Comparison of ENCODE assay signal across 14 cellular contexts in the genomic region with DNA sequence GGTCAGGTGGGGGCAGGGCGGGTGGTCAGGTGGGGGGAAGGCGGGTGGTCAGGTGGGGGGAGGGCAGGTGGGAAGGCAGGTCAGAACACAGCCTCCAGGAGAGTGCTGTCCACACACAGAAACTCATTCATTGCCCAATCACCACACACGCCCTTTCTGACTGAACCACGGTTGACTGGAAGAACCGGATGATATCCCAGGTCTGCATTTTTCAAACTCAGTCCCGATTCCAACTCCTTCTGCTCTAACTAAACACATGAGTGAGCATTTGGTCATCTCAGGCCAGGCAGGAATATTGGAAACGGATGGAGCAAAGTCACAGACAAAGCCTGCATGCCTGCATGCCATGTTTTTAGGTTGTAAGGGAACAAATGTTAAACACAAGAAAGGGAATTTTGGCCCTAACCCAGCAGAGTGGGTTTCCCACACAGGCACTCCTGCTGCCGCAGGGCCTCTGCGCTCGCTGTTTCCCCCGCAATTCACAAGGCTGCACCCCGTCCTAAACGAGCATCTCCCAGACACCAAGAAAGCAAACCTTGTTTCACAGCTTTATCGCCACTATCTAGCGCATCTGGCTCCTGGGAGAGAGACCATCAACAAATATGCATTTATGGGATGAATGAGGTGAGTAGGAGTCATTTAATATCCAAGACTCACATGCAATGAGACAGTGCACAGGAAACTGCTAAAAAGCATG.
DNase-seq lines count a peak whose midpoint lies in the region; ATAC-seq and TF ChIP-seq lines count a peak whose summit lies in the region.
"Had no signal": no experiment of that assay in that cellular context is flagged by ENCODE, and none has a peak within 500 bp of the region (broad histone marks: within the 10 kb centered on the region; RNA-seq: fewer than 3 reads in every experiment).

No MANE protein-coding gene starts in this region.

- peaks cover 9% of the 10 kb centered on the region for H3K27me3 Mint-ChIP-seq in activated CD4-positive, alpha-beta memory T cell treated with anti-CD3 and anti-CD28 coated beads, Interleukin-2, amount 10 ng/mL, durations not matched to agents 7 days and 5 days

- no peaks in the 10 kb centered on the region for H3F3A ChIP-seq in PC-3 (ENCODE audit: low read length, unreplicated experiment)

- no peak overlapping the region for H3K9ac ChIP-seq in PC-3 (ENCODE audit: low read length)

- ATAC-seq in PC-3, result peak; percentile 37; the same call in 1 of the 2 replicates

- no peak for TF ChIP-seq POLR2A in erythroblast (IDR thresholded peaks at IDR 0.05; ENCODE audit: low read length)

- intact Hi-C loops in PC-3 (cut with micrococcal nuclease), result no loop called here

- H3K27ac Mint-ChIP-seq in activated CD4-positive, alpha-beta memory T cell treated with anti-CD3 and anti-CD28 coated beads, Interleukin-2, amount 10 ng/mL, durations not matched to agents 7 days and 5 days, result no peak overlapping the region
- H3K27ac Mint-ChIP-seq: activated naive CD4-positive, alpha-beta T cell treated with anti-CD3 and anti-CD28 coated beads, Interleukin-2, amount 10 ng/mL, durations not matched to agents 7 days and 5 days had no signal

- no peak for TF ChIP-seq CTCF in PC-3 (conservative IDR thresholded peaks at IDR 0.05; ENCODE audit: low read depth, low read length)

- no peaks in the 10 kb centered on the region for H3K79me2 ChIP-seq in PC-3 (ENCODE audit: low read length)

- H3K4me3 Mint-ChIP-seq in activated CD4-positive, alpha-beta memory T cell treated with anti-CD3 and anti-CD28 coated beads, Interleukin-2, amount 10 ng/mL, durations not matched to agents 7 days and 5 days, result no peak overlapping the region
- H3K4me3 Mint-ChIP-seq: activated naive CD4-positive, alpha-beta T cell treated with anti-CD3 and anti-CD28 coated beads, Interleukin-2, amount 10 ng/mL, durations not matched to agents 7 days and 5 days had no signal

- H2AFZ ChIP-seq in PC-3 (ENCODE audit: low read length), result no peak overlapping the region

- no peaks in the 10 kb centered on the region for H4K20me1 ChIP-seq in PC-3 (ENCODE audit: low read length)

- no peaks in the 10 kb centered on the region for H3K4me1 Mint-ChIP-seq in activated CD4-positive, alpha-beta memory T cell treated with anti-CD3 and anti-CD28 coated beads, Interleukin-2, amount 10 ng/mL, durations not matched to agents 7 days and 5 days

- H3K36me3 Mint-ChIP-seq in activated CD4-positive, alpha-beta memory T cell treated with anti-CD3 and anti-CD28 coated beads, Interleukin-2, amount 10 ng/mL, durations not matched to agents 7 days and 5 days (ENCODE audit: low read depth), result no peaks in the 10 kb centered on the region
- H3K36me3 Mint-ChIP-seq: activated naive CD4-positive, alpha-beta T cell treated with anti-CD3 and anti-CD28 coated beads, Interleukin-2, amount 10 ng/mL, durations not matched to agents 7 days and 5 days had no signal

- H3K9me3 ChIP-seq in PC-3 (ENCODE audit: low read length), result no peaks in the 10 kb centered on the region

- H3K4me1 ChIP-seq in PC-3 (ENCODE audit: insufficient read depth, low read length), result no peaks in the 10 kb centered on the region

- peak; percentile 53 for DNase-seq in GM03348 (ENCODE audit: low spot score)
- DNase-seq in PC-3, result peak; percentile 34
- DNase-seq in erythroblast (lab: John Stamatoyannopoulos, UW), result peak; percentile 33 to 41
- peak; percentile 78 for DNase-seq in renal cortical epithelial cell (ENCODE audit: low read depth)
- no peak for DNase-seq in activated CD4-positive, alpha-beta memory T cell treated with anti-CD3 and anti-CD28 coated beads, Interleukin-2, amount 10 ng/mL, durations not matched to agents 7 days and 5 days
- no peak for DNase-seq in HUDEP-2 (lab: John Stamatoyannopoulos, UW; ENCODE audit: unreplicated experiment in 76 of 76)
- no peak for DNase-seq in NCI-H128 (lab: John Stamatoyannopoulos, UW; ENCODE audit: unreplicated experiment)
- DNase-seq in DMS153 (lab: John Stamatoyannopoulos, UW), result no peak
- DNase-seq: activated CD4-positive, alpha-beta T cell treated with anti-CD3 and anti-CD28 coated beads, Interleukin-2, amount 50 U/mL, for 1 hour; activated naive CD4-positive, alpha-beta T cell treated with anti-CD3 and anti-CD28 coated beads, Interleukin-2, amount 10 ng/mL, durations not matched to agents 7 days and 5 days; cortex of kidney; DMS 273 treated with DMSO at 0.1 percent for 48 hours; mesendoderm; stimulated activated CD4-positive, alpha-beta T cell treated with anti-CD3 and anti-CD28 coated beads, Interleukin-4, amount 100 ng/mL, for 4 hours had no signal

- BruUV-seq in PC-3 (replicated peaks; lab: Mats Ljungman, UMichigan), result no TSS peak

- POLR2A ChIA-PET in PC-3 (lab: Charles Lee; ENCODE audit: unreplicated experiment), result no interaction called here
- POLR2A ChIA-PET in activated CD4-positive, alpha-beta memory T cell treated with anti-CD3 and anti-CD28 coated beads, Interleukin-2, amount 10 ng/mL, durations not matched to agents 7 days and 5 days (lab: Charles Lee), result no interaction called here

- H3K9me2 ChIP-seq in PC-3 (replicated peaks; ENCODE audit: low read length), result no peaks in the 10 kb centered on the region

- peaks cover 13% of the 10 kb centered on the region for H3K27me3 ChIP-seq in PC-3 (ENCODE audit: low read length)

- CTCF ChIA-PET in PC-3 (lab: Charles Lee), result no interaction called here
- CTCF ChIA-PET in activated CD4-positive, alpha-beta memory T cell treated with anti-CD3 and anti-CD28 coated beads, Interleukin-2, amount 10 ng/mL, durations not matched to agents 7 days and 5 days (lab: Charles Lee), result interaction anchor here (7.8 kb wide), 1 partner anchor 315 kb away, joined by 78 read pairs; no protein-coding TSS in a partner anchor

- no peak overlapping the region for H3K4me2 ChIP-seq in PC-3 (ENCODE audit: low read length)

- no peak overlapping the region for H3K27ac ChIP-seq in PC-3 (ENCODE audit: low read length)

- no peak overlapping the region for H3K4me3 ChIP-seq in PC-3 (ENCODE audit: low read length)

- no peaks in the 10 kb centered on the region for H3K36me3 ChIP-seq in PC-3 (ENCODE audit: low read depth, low read length)

- no peaks in the 10 kb centered on the region for H3K9me3 Mint-ChIP-seq in activated CD4-positive, alpha-beta memory T cell treated with anti-CD3 and anti-CD28 coated beads, Interleukin-2, amount 10 ng/mL, durations not matched to agents 7 days and 5 days
- H3K9me3 Mint-ChIP-seq: activated naive CD4-positive, alpha-beta T cell treated with anti-CD3 and anti-CD28 coated beads, Interleukin-2, amount 10 ng/mL, durations not matched to agents 7 days and 5 days had no signal

Comparison
In these comparisons a context has a peak if more than half of its experiments do, and no peak if none do; other contexts are left out.
1. DNase-seq: peak in GM03348 (single experiment), PC-3 (single experiment), erythroblast (2 of 2) and renal cortical epithelial cell (single experiment); none in activated CD4-positive, alpha-beta memory T cell treated with anti-CD3 and anti-CD28 coated beads, Interleukin-2, amount 10 ng/mL, durations not matched to agents 7 days and 5 days (single experiment), HUDEP-2 (0 of 76), NCI-H128 (single experiment) and DMS153 (single experiment).